ENCODE assay signal across 7 cellular contexts in genomic region chr10:50102267-50102666, GRCh38. TPM values are rescaled to one million over a fixed set of nuclear protein-coding genes. Genes with fewer than 3 reads are reported as not detected.
DNase-seq lines count a peak whose midpoint lies in the region; ATAC-seq, FAIRE-seq and TF ChIP-seq lines count a peak whose summit lies in the region.
"Not testable (repeated sequence)": the region's sequence is repeated elsewhere in the genome, so short reads cannot be mapped to it uniquely, and the experiment has no call there.

No MANE protein-coding gene starts in this region.

- in situ Hi-C loops in GM12878 (cut with MboI): not testable (repeated sequence)

- FAIRE-seq in GM12878 (lab: Jason Lieb, UNC): not testable (repeated sequence)

- WGBS in GM12878 (ENCODE audit: insufficient coverage, insufficient replicate concordance, low lambda C conversion rate, missing lambda C conversion rate): 24% methylated on average over 3 of the region's 5 CpGs

- POLR2A ChIA-PET in GM12878 (lab: Charles Lee): not testable (repeated sequence)

- H3K9me3 ChIP-seq in GM12878 (replicated peaks; ENCODE audit: control insufficient read depth, insufficient read depth, low read length): not testable (repeated sequence)

- not testable (repeated sequence) for TF ChIP-seq EP300 in GM12878 (IDR thresholded peaks at IDR 0.05; ENCODE audit: borderline replicate concordance in 1 of 2, control insufficient read depth in 1 of 2, low read depth in 2 of 2, low read length in 2 of 2)

- not testable (repeated sequence) for TF ChIP-seq RAD21 in GM12878 (IDR thresholded peaks at IDR 0.05; ENCODE audit: insufficient read depth, low read depth, low read length)

- RAD21 ChIA-PET in GM12878 (lab: Charles Lee; ENCODE audit: unreplicated experiment): interaction anchor here (0.7 kb wide), 1 partner anchor 408 kb away, joined by 3 read pairs; no protein-coding TSS in a partner anchor

- not testable (repeated sequence) for H3K79me2 ChIP-seq in GM12878 (ENCODE audit: control insufficient read depth, insufficient read depth, low read length)

- intact Hi-C loops in GM12878 (cut with micrococcal nuclease; ENCODE audit: unreplicated experiment): not testable (repeated sequence)

- SMC1A ChIA-PET in GM12878 (lab: Charles Lee; ENCODE audit: uncharacterized antibody, unreplicated experiment): not testable (repeated sequence)

- not testable (repeated sequence) for TF ChIP-seq POLR2A in GM12878 (IDR thresholded peaks at IDR 0.05; ENCODE audit: low read depth, low read length)

- not testable (repeated sequence) for H3K9ac ChIP-seq in GM12878 (ENCODE audit: control insufficient read depth, insufficient read depth, low read length)

- not testable (repeated sequence) for H3K4me1 ChIP-seq in GM12878 (ENCODE audit: control insufficient read depth, insufficient read depth, low read length)

- H2AFZ ChIP-seq in GM12878 (ENCODE audit: control insufficient read depth, low read depth, low read length): not testable (repeated sequence)

- TF ChIP-seq CTCF in GM12878 (IDR thresholded peaks at IDR 0.05 in 2 of 3, conservative IDR thresholded peaks at IDR 0.05 in 1 of 3; ENCODE audit: control insufficient read depth in 2 of 3, extremely low read depth in 1 of 3, insufficient read depth in 1 of 3, low read depth in 3 of 3, low read length in 3 of 3): not testable (repeated sequence)

- BruUV-seq in GM12878 (replicated peaks; lab: Mats Ljungman, UMichigan): not testable (repeated sequence)

- peak overlapping the region; percentile 50; the same call in 1 of the 2 replicates for H3K4me2 ChIP-seq in GM12878 (ENCODE audit: control insufficient read depth, insufficient read depth)

- H3K27ac ChIP-seq in GM12878 (ENCODE audit: control insufficient read depth, insufficient read depth): peak overlapping the region; percentile 79

- not testable (repeated sequence) for H3K27me3 ChIP-seq in GM12878 (replicated peaks in 1 of 2; ENCODE audit: control insufficient read depth in 2 of 2, insufficient read depth in 2 of 2, low read length in 1 of 2)

- peak; percentile 97 for ATAC-seq in GM18517 (IDR thresholded peaks at IDR 0.05; ENCODE audit: unreplicated experiment)
- ATAC-seq in GM21447 (IDR thresholded peaks at IDR 0.05; ENCODE audit: unreplicated experiment): peak; percentile 77
- ATAC-seq in HG02678 (IDR thresholded peaks at IDR 0.05; ENCODE audit: unreplicated experiment): peak; percentile 85
- peak; percentile 58 for ATAC-seq in HG03064 (IDR thresholded peaks at IDR 0.05; ENCODE audit: low read depth, unreplicated experiment)
- ATAC-seq in HG03457 (IDR thresholded peaks at IDR 0.05; ENCODE audit: unreplicated experiment): peak; percentile 70
- peak; percentile 97 for ATAC-seq in GM12878

- CTCF ChIA-PET in GM12878 (lab: Yijun Ruan, JAX): not testable (repeated sequence)

- not testable (repeated sequence) for H3K4me3 ChIP-seq in GM12878

- DNase-seq in GM19240 (ENCODE audit: insufficient read length, low spot score): peak; percentile 1
- DNase-seq in GM12878 (ENCODE audit: low read depth, low spot score): peak; percentile 39

- not testable (repeated sequence) for H4K20me1 ChIP-seq in GM12878 (ENCODE audit: control insufficient read depth, insufficient read depth)

- H3K36me3 ChIP-seq in GM12878 (ENCODE audit: control insufficient read depth in 2 of 2, insufficient read depth in 2 of 2, low read length in 1 of 2): not testable (repeated sequence)

TF ChIP-seq in GM12878, 131 proteins besides CTCF, POLR2A, EP300 and RAD21:
- TF ChIP-seq RELB (IDR thresholded peaks at IDR 0.05; ENCODE audit: low read depth) (peak; percentile 84; the same call in 1 of the 2 replicates), MLLT1 (IDR thresholded peaks at IDR 0.05) (0 out of 2 replicates have a peak, but pooled peaks have one; percentile 35), MEF2B (IDR thresholded peaks at IDR 0.05; ENCODE audit: partially characterized antibody, poor library complexity, severe bottlenecking) (peak; percentile 79), ATF7 (IDR thresholded peaks at IDR 0.05; ENCODE audit: low read depth) (peak; percentile 57; the same call in 1 of the 2 replicates), MTA2 (IDR thresholded peaks at IDR 0.05; ENCODE audit: low read depth) (peak; percentile 60; the same call in 1 of the 2 replicates)

RNA-seq across cellular contexts. Expression of gene WASHC2A, which starts 34.5 kb away (rescaled TPM):
- 42.7 and 49.5 TPM in 2 replicates for total RNA-seq in GM12878 (2013; cell fraction: nucleolus; rRNA removed)
- 21.7 and 24.0 TPM in 2 replicates for total RNA-seq in GM12878 (2014; rRNA removed)
- 25.8 and 28.1 TPM in 2 replicates for total RNA-seq in GM12878 (2014; rRNA removed; fragmentation: Illumina TruSeq; extraction: Trizol)
- total RNA-seq in GM12878 (2021): 23.7 and 26.4 TPM in 2 replicates
- 17.2 TPM for polyA plus RNA-seq in GM12878 (2011; ENCODE audit: low read depth)
- 26.7 and 39.5 TPM in 2 replicates for polyA plus RNA-seq in GM12878 (2011; rRNA removed)
- polyA plus RNA-seq in GM12878 (2011; cell fraction: cytosol; rRNA removed): 12.4 and 13.2 TPM in 2 replicates
- polyA plus RNA-seq in GM12878 (2011; cell fraction: nucleus; rRNA removed): 50.5 and 60.8 TPM in 2 replicates
- 19.6 and 22.9 TPM in 2 replicates for polyA plus RNA-seq in GM12878 (2012)
- polyA plus RNA-seq in GM12878 (2014; fragmentation: Illumina TruSeq; extraction: Trizol): 30.3 and 37.7 TPM in 2 replicates
- 1 to 10 TPM; 3.7 to 6.2 TPM for polyA plus RNA-seq in GM12878 (2014; fragmentation: Nextera tagmentation; extraction: Ambion mirVana)
- polyA plus RNA-seq in GM12878 (2014; rRNA removed): 17.7 and 18.9 TPM in 2 replicates
- 10 to 100 TPM; 23.5 to 24.9 TPM for polyA plus RNA-seq in GM12878 (2016; fragmentation: Nextera tagmentation; extraction: Ambion mirVana)
- polyA minus RNA-seq in GM12878 (2011; rRNA and poly(A)+ RNA removed): 16.5 and 23.0 TPM in 2 replicates
- polyA minus RNA-seq in GM12878 (2011; cell fraction: cytosol; rRNA and poly(A)+ RNA removed): 6.9 and 9.5 TPM in 2 replicates
- polyA minus RNA-seq in GM12878 (2011; cell fraction: nucleus; rRNA and poly(A)+ RNA removed): 22.1 and 25.0 TPM in 2 replicates
